18 cellular contexts compared by ENCODE assay signal in the genomic region with DNA sequence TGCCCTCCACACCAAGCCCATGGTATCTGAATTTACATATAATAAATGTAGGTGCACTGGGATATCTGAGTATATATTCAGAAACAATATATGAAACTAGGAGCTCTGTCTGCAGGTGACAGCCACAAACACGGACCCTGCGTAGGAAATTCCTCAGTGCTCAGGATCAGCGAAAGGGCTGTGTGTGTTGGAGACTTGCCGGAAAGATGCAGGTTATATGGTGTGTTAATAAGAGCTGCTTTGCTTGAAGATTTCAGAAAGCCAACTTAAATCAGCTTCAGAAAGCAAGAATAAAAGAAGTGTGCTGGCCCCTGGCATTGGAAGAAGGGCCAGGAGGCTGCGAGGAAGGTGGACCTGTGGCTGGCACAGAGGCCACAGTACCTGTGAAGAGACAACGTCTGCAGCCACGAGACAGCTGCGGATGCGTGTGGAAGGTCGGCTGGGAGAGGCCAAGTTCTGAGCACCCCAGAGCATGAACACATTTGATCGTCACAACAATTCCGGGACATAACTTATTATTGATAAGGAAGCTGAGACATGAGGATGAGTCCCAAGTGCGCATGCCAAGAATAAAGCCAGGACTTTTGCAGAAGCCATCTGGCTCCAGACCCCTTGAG.
"Had no signal": no experiment of that assay in that cellular context is flagged by ENCODE, and none has a peak within 500 bp of the region (broad histone marks: within the 10 kb centered on the region; RNA-seq: fewer than 3 reads in every experiment).

No MANE protein-coding gene starts in this region.

- H3K4me1 Mint-ChIP-seq: activated naive CD4-positive, alpha-beta T cell treated with anti-CD3 and anti-CD28 coated beads, Interleukin-2, amount 50 U/mL, for 24 hours had no signal

- H3K4me3 Mint-ChIP-seq: activated CD8-positive, alpha-beta T cell treated with anti-CD3 and anti-CD28 coated beads for 36 hours; activated naive CD4-positive, alpha-beta T cell treated with anti-CD3 and anti-CD28 coated beads, Interleukin-2, amount 50 U/mL, for 24 hours; activated T-helper 1 cell treated with anti-CD3 and anti-CD28 coated beads, Interleukin-12 subunit alpha, Interleukin-12 subunit beta, Interleukin-2, Interleukin-4 antibody, amounts not matched to agents 30 ng/mL and 10 ng/mL and 1 ng/mL, durations not matched to agents 14 hours and 24 hours and 36 hours; neural progenitor cell; stimulated activated naive CD8-positive, alpha-beta T cell treated with anti-CD3 and anti-CD28 coated beads, Interleukin-15, Interleukin-2, amounts not matched to agents 100 ng/mL and 50 ng/mL, for 24 hours had no signal

- H3K9me3 Mint-ChIP-seq: activated naive CD4-positive, alpha-beta T cell treated with anti-CD3 and anti-CD28 coated beads, Interleukin-2, amount 50 U/mL, for 24 hours; activated T-helper 1 cell treated with anti-CD3 and anti-CD28 coated beads, Interleukin-12 subunit alpha, Interleukin-12 subunit beta, Interleukin-2, Interleukin-4 antibody, amounts not matched to agents 30 ng/mL and 10 ng/mL and 1 ng/mL, durations not matched to agents 14 hours and 24 hours and 36 hours; stimulated activated naive CD8-positive, alpha-beta T cell treated with anti-CD3 and anti-CD28 coated beads, Interleukin-15, Interleukin-2, amounts not matched to agents 100 ng/mL and 50 ng/mL, for 24 hours had no signal

- H3K27ac ChIP-seq: adrenal gland, cardiac muscle cell, lower lobe of right lung, neural progenitor cell, ovary, uterus, VCaP had no signal

- H3K27me3 Mint-ChIP-seq: activated naive CD4-positive, alpha-beta T cell treated with anti-CD3 and anti-CD28 coated beads, Interleukin-2, amount 50 U/mL, for 24 hours; stimulated activated naive CD8-positive, alpha-beta T cell treated with anti-CD3 and anti-CD28 coated beads, Interleukin-15, Interleukin-2, amounts not matched to agents 100 ng/mL and 50 ng/mL, for 24 hours had no signal

- H3K9me3 ChIP-seq: adrenal gland, lower lobe of right lung, ovary, uterus had no signal

- H3K4me1 ChIP-seq: adrenal gland, lower lobe of right lung, neural progenitor cell, uterus had no signal

- ATAC-seq: activated CD8-positive, alpha-beta T cell treated with anti-CD3 and anti-CD28 coated beads for 36 hours; lower lobe of right lung had no signal

- DNase-seq: activated CD8-positive, alpha-beta T cell treated with anti-CD3 and anti-CD28 coated beads for 36 hours; cortex of kidney; effector CD8-positive, alpha-beta T cell; foreskin fibroblast; hypothalamus; kidney glomerular epithelial cell; lower lobe of right lung; midbrain; SIG-M5 had no signal

- H3K27ac Mint-ChIP-seq: activated CD8-positive, alpha-beta T cell treated with anti-CD3 and anti-CD28 coated beads for 36 hours; activated naive CD4-positive, alpha-beta T cell treated with anti-CD3 and anti-CD28 coated beads, Interleukin-2, amount 50 U/mL, for 24 hours; activated T-helper 1 cell treated with anti-CD3 and anti-CD28 coated beads, Interleukin-12 subunit alpha, Interleukin-12 subunit beta, Interleukin-2, Interleukin-4 antibody, amounts not matched to agents 30 ng/mL and 10 ng/mL and 1 ng/mL, durations not matched to agents 14 hours and 24 hours and 36 hours; stimulated activated naive CD8-positive, alpha-beta T cell treated with anti-CD3 and anti-CD28 coated beads, Interleukin-15, Interleukin-2, amounts not matched to agents 100 ng/mL and 50 ng/mL, for 24 hours had no signal

- H3K36me3 Mint-ChIP-seq: activated naive CD4-positive, alpha-beta T cell treated with anti-CD3 and anti-CD28 coated beads, Interleukin-2, amount 50 U/mL, for 24 hours; neural progenitor cell had no signal

- H3K36me3 ChIP-seq: adrenal gland, cardiac muscle cell, lower lobe of right lung, neural progenitor cell, ovary, uterus had no signal

- H3K27me3 ChIP-seq: adrenal gland, cardiac muscle cell, neural progenitor cell, ovary, uterus had no signal

- H3K4me3 ChIP-seq: adrenal gland, cardiac muscle cell, lower lobe of right lung, neural progenitor cell, ovary, uterus had no signal
